ENCODE assay signal across 35 cellular contexts in genomic region chr20:47382746-47383145, GRCh38. TPM values are rescaled to one million over a fixed set of nuclear protein-coding genes. Genes with fewer than 3 reads are reported as not detected.
A peak's percentile ranks its signal among the peaks of the same experiment; 100 is the strongest.
DNase-seq lines count a peak whose midpoint lies in the region; ATAC-seq, FAIRE-seq and TF ChIP-seq lines count a peak whose summit lies in the region.
"Had no signal": no experiment of that assay in that cellular context is flagged by ENCODE, and none has a peak within 500 bp of the region (broad histone marks: within the 10 kb centered on the region; RNA-seq: fewer than 3 reads in every experiment).

No MANE protein-coding gene starts in this region.

- no peak overlapping the region for H3K4me3 Mint-ChIP-seq in GM23338
- H3K4me3 Mint-ChIP-seq: activated naive CD4-positive, alpha-beta T cell treated with anti-CD3 and anti-CD28 coated beads, Interleukin-2, amount 50 U/mL, for 24 hours; activated T-helper 17 cell treated with anti-CD3 and anti-CD28 coated beads, Interleukin-2, amount 50 U/mL, for 72 hours; natural killer cell treated with Interleukin-12 subunit alpha and Interleukin-12 subunit beta and Interleukin-15 and Interleukin-18, amount 100 ng/mL, for 72 hours; type B pancreatic cell had no signal

- CTCF ChIA-PET in A549 (lab: Yijun Ruan, JAX), result interaction anchor here (0.9 to 9.8 kb wide), 30 partner anchors 10 to 629 kb away, joined by 3 to 684 read pairs (median 20); partner anchors contain the start of gene ZMYND8

- H3K79me2 ChIP-seq in GM23338 (replicated peaks; ENCODE audit: insufficient read depth) (0 out of 2 replicates have a peak, but pooled peaks cover 3% of the 10 kb centered on the region), mesendoderm (ENCODE audit: control insufficient read depth, insufficient read depth, low read length) (no peaks in the 10 kb centered on the region)

- H3K4me3 ChIP-seq in A549 (no peak overlapping the region), GM23338 (no peak overlapping the region), adipocyte (ENCODE audit: low read length) (no peak overlapping the region), mesendoderm (ENCODE audit: low read length) (no peak overlapping the region)
- H3K4me3 ChIP-seq: BLaER1, mucosa of descending colon, pancreas, right atrium auricular region, smooth muscle cell had no signal

- POLR2A ChIA-PET in A549 (lab: Yijun Ruan, JAX), result interaction anchor here (1.4 to 3.0 kb wide), 5 partner anchors 22 to 182 kb away, joined by 3 to 52 read pairs (median 11); partner anchors contain the start of gene ZMYND8

- H3K27ac ChIP-seq in A549 (peak overlapping the region; percentile 90 to 92), GM23338 (ENCODE audit: low read depth) (0 out of 2 replicates have a peak overlapping the region, but pooled peaks have one; percentile 14), mesendoderm (ENCODE audit: low read depth, low read length) (no peak overlapping the region)
- H3K27ac ChIP-seq: BLaER1, pancreas had no signal

- peak overlapping the region; percentile 75 for H4K5ac ChIP-seq in mesendoderm (ENCODE audit: low read length)

- H3K27ac Mint-ChIP-seq in GM23338, result peak overlapping the region; percentile 67; the same call in 1 of the 2 replicates
- H3K27ac Mint-ChIP-seq: activated naive CD4-positive, alpha-beta T cell treated with anti-CD3 and anti-CD28 coated beads, Interleukin-2, amount 50 U/mL, for 24 hours; activated T-helper 17 cell treated with anti-CD3 and anti-CD28 coated beads, Interleukin-2, amount 50 U/mL, for 72 hours; type B pancreatic cell had no signal

- no peak for TF ChIP-seq RAD21 in A549 (conservative IDR thresholded peaks at IDR 0.05 in 1 of 2, IDR thresholded peaks at IDR 0.05 in 1 of 2)

- H3K79me1 ChIP-seq in mesendoderm (ENCODE audit: low read length), result no peaks in the 10 kb centered on the region

- H3K27me3 ChIP-seq in GM23338 (ENCODE audit: insufficient read depth) (no peaks in the 10 kb centered on the region), adipocyte (replicated peaks; ENCODE audit: control insufficient read depth, insufficient read depth, low read length) (no peaks in the 10 kb centered on the region), mesendoderm (ENCODE audit: insufficient read depth, low read length, poor library complexity) (no peaks in the 10 kb centered on the region)
- H3K27me3 ChIP-seq: BLaER1, pancreas, right atrium auricular region had no signal

- no peaks in the 10 kb centered on the region for H3K9me2 ChIP-seq in GM23338 (ENCODE audit: insufficient read depth)

- no peaks in the 10 kb centered on the region; the same call in 2 of the 3 replicates for H3K9me3 Mint-ChIP-seq in GM23338
- H3K9me3 Mint-ChIP-seq: activated naive CD4-positive, alpha-beta T cell treated with anti-CD3 and anti-CD28 coated beads, Interleukin-2, amount 50 U/mL, for 24 hours; activated T-helper 17 cell treated with anti-CD3 and anti-CD28 coated beads, Interleukin-2, amount 50 U/mL, for 72 hours; natural killer cell treated with Interleukin-12 subunit alpha and Interleukin-12 subunit beta and Interleukin-15 and Interleukin-18, amount 100 ng/mL, for 72 hours; type B pancreatic cell had no signal

- H3K9me3 ChIP-seq in A549, result no peaks in the 10 kb centered on the region
- no peaks in the 10 kb centered on the region for H3K9me3 ChIP-seq in adipocyte (ENCODE audit: control insufficient read depth, low read length)
- H3K9me3 ChIP-seq: BLaER1, mucosa of descending colon, pancreas, right atrium auricular region had no signal

- no peaks in the 10 kb centered on the region for H4K20me1 ChIP-seq in GM23338 (replicated peaks; ENCODE audit: insufficient read depth)
- H4K20me1 ChIP-seq: BLaER1 had no signal

- H2BK120ac ChIP-seq in mesendoderm (ENCODE audit: low read depth, low read length), result no peak overlapping the region

- ATAC-seq in A549 (no peak), GM23338 (no peak)
- ATAC-seq: activated T-helper 17 cell treated with anti-CD3 and anti-CD28 coated beads, Interleukin-2, amount 50 U/mL, for 72 hours; HCT116; left ventricle myocardium superior; mucosa of descending colon; natural killer cell treated with Interleukin-12 subunit alpha and Interleukin-12 subunit beta and Interleukin-15 and Interleukin-18, amount 100 ng/mL, for 72 hours; pancreas had no signal

- H3K36me3 ChIP-seq in GM23338 (ENCODE audit: insufficient read depth) (no peaks in the 10 kb centered on the region), adipocyte (ENCODE audit: control insufficient read depth, insufficient read depth, low read length, severe bottlenecking) (no peaks in the 10 kb centered on the region), mesendoderm (ENCODE audit: control insufficient read depth, insufficient read depth, low read length) (no peaks in the 10 kb centered on the region)
- H3K36me3 ChIP-seq: BLaER1, pancreas, right atrium auricular region had no signal

- DNase-seq in A549 (ENCODE audit: low read depth in 1 of 2, low spot score in 1 of 2) (no peak), GM23338 (ENCODE audit: low spot score) (no peak), adipocyte (ENCODE audit: low read depth) (no peak), mesendoderm (no peak), DMS53 (lab: John Stamatoyannopoulos, UW) (no peak), NCI-H2171 treated with DMSO at 0.1 percent for 48 hours (lab: John Stamatoyannopoulos, UW) (no peak), NCI-H1436 treated with DMSO at 0.1 percent for 48 hours (lab: John Stamatoyannopoulos, UW) (no peak), 8988T (no peak)
- DNase-seq: activated CD4-positive, alpha-beta T cell treated with anti-CD3 and anti-CD28 coated beads, Interleukin-2, amount 50 U/mL, for 48 hours; activated CD4-positive, CD25-positive, alpha-beta regulatory T cell; activated CD8-positive, alpha-beta memory T cell treated with anti-CD3 and anti-CD28 coated beads, Interleukin-2, amount 50 U/mL, for 48 hours; DMS79; GF-D8; glutamatergic neuron; left ventricle myocardium superior; mucosa of descending colon; MV-4-11; NCI-H1694; NCI-H526; NK-92 treated with Interleukin-12 subunit alpha and Interleukin-12 subunit beta, amount 100 ng/mL, for 24 hours; pancreas; stimulated activated CD4-positive, alpha-beta T cell treated with anti-CD3 and anti-CD28 coated beads, Interleukin-2, amount 100 ng/mL, for 24 hours; T-helper 1 cell had no signal

- peaks cover 22% of the 10 kb centered on the region for H3K27me3 Mint-ChIP-seq in GM23338 (ENCODE audit: insufficient read depth, low read depth, poor library complexity)
- H3K27me3 Mint-ChIP-seq: activated naive CD4-positive, alpha-beta T cell treated with anti-CD3 and anti-CD28 coated beads, Interleukin-2, amount 50 U/mL, for 24 hours; activated T-helper 17 cell treated with anti-CD3 and anti-CD28 coated beads, Interleukin-2, amount 50 U/mL, for 72 hours; natural killer cell treated with Interleukin-12 subunit alpha and Interleukin-12 subunit beta and Interleukin-15 and Interleukin-18, amount 100 ng/mL, for 72 hours; type B pancreatic cell had no signal

- WGBS in A549 (ENCODE audit: missing lambda C conversion rate), result 74% methylated on average over 3 of the region's 3 CpGs
- no CpG with 5 or more reads among the region's 3 CpGs for WGBS in mesendoderm (ENCODE audit: extremely low coverage, insufficient coverage, low lambda C conversion rate)

- H4K8ac ChIP-seq in mesendoderm (ENCODE audit: low read depth, low read length), result no peak overlapping the region

- H3K4me1 Mint-ChIP-seq in GM23338, result peaks cover 15% of the 10 kb centered on the region

- TF ChIP-seq CTCF in A549 (IDR thresholded peaks at IDR 0.05) (no peak), GM23338 (conservative IDR thresholded peaks at IDR 0.05; ENCODE audit: low read depth in 2 of 2) (no peak)

- H3K56ac ChIP-seq in mesendoderm (ENCODE audit: low read length), result peak overlapping the region; percentile 75

- H3K36me3 Mint-ChIP-seq in GM23338 (ENCODE audit: low read depth), result peaks cover 3% of the 10 kb centered on the region
- H3K36me3 Mint-ChIP-seq: activated naive CD4-positive, alpha-beta T cell treated with anti-CD3 and anti-CD28 coated beads, Interleukin-2, amount 50 U/mL, for 24 hours; natural killer cell treated with Interleukin-12 subunit alpha and Interleukin-12 subunit beta and Interleukin-15 and Interleukin-18, amount 100 ng/mL, for 72 hours; type B pancreatic cell had no signal

- peak overlapping the region; percentile 80 for H2AFZ ChIP-seq in GM23338

- peak overlapping the region; percentile 66 for H3K9ac ChIP-seq in adipocyte (ENCODE audit: low read length)
- H3K9ac ChIP-seq in mesendoderm (ENCODE audit: low read length), result no peak overlapping the region
- H3K9ac ChIP-seq: BLaER1 had no signal

- 0 out of 2 replicates have a peak, but pooled peaks cover 4% of the 10 kb centered on the region for H3F3A ChIP-seq in GM23338 (replicated peaks; ENCODE audit: low read depth)

- 0 out of 3 replicates have a peak overlapping the region, but pooled peaks have one; percentile 11 for H3K4me2 ChIP-seq in A549
- H3K4me2 ChIP-seq in GM23338, result no peak overlapping the region
- no peak overlapping the region for H3K4me2 ChIP-seq in mesendoderm (ENCODE audit: low read length)
- H3K4me2 ChIP-seq: smooth muscle cell had no signal

- TF ChIP-seq EP300 in A549 (IDR thresholded peaks at IDR 0.05), result no peak

- peak overlapping the region; percentile 90 for H2AK5ac ChIP-seq in mesendoderm (ENCODE audit: low read length)

- no peak overlapping the region for H2BK15ac ChIP-seq in mesendoderm (replicated peaks; ENCODE audit: low read depth)

- no peak overlapping the region for H2BK5ac ChIP-seq in mesendoderm (ENCODE audit: low read length)

- H3K18ac ChIP-seq in mesendoderm (ENCODE audit: low read length), result peak overlapping the region; percentile 44

- FAIRE-seq in A549 (lab: Jason Lieb, UNC), result no peak
- FAIRE-seq: GM18507, HTR-8/SVneo, islet of Langerhans, pancreas, RCC 7860 had no signal

- TF ChIP-seq POLR2A in A549 (IDR thresholded peaks at IDR 0.05; ENCODE audit: low read length), result no peak

- peak overlapping the region; percentile 64 for H3K4ac ChIP-seq in mesendoderm (ENCODE audit: low read depth, low read length)

- H3K4me1 ChIP-seq in A549 (peaks cover 56% of the 10 kb centered on the region), GM23338 (ENCODE audit: insufficient read depth) (peaks cover 5% of the 10 kb centered on the region), adipocyte (ENCODE audit: control insufficient read depth, insufficient read depth, low read length) (peaks cover 10% of the 10 kb centered on the region), mesendoderm (ENCODE audit: control insufficient read depth, low read depth, low read length) (no peaks in the 10 kb centered on the region)

- H3K23ac ChIP-seq in mesendoderm (ENCODE audit: low read length), result no peak overlapping the region

TF ChIP-seq in GM23338, 12 proteins besides CTCF, POLR2A, EP300 and RAD21 (continues in another document):
- TF ChIP-seq NANOG (IDR thresholded peaks at IDR 0.05; ENCODE audit: borderline replicate concordance), result no peak

RNA-seq across cellular contexts. Expression of gene ZMYND8, which starts 26.2 kb away (rescaled TPM):
- 23.6 and 24.9 TPM in 2 replicates for polyA plus RNA-seq in A549 (2011; rRNA removed)
- polyA plus RNA-seq in A549 (2012; cell fraction: cytosol; rRNA removed), result 10.9 TPM in 2 replicates
- polyA plus RNA-seq in A549 (2012; cell fraction: nucleus; rRNA removed), result 19.5 and 21.4 TPM in 2 replicates
- polyA plus RNA-seq in A549 (2017; fragmentation: RNase III; extraction: RNeasy Plus Mini Kit Qiagen cat#74134 plus additional on column Dnase treatment), result 10.2 to 11.2 TPM (median 10.4 TPM) in 3 replicates
- 22.2 and 24.4 TPM in 2 replicates for polyA minus RNA-seq in A549 (2011; rRNA and poly(A)+ RNA removed)
- 64.2 and 70.9 TPM in 2 replicates for total RNA-seq in GM23338 (2014; rRNA removed; shearing (Covaris generic))
- 122 and 128 TPM in 2 replicates for polyA plus RNA-seq in GM23338 (2016; fragmentation: Nextera tagmentation; extraction: Ambion mirVana)
- 29.6 TPM for polyA plus RNA-seq in mesendoderm (2013, experiment 1 of 2)
- 30.9 TPM for polyA plus RNA-seq in mesendoderm (2013, experiment 2 of 2)
